10 cellular contexts compared by ENCODE assay signal in the genomic region with DNA sequence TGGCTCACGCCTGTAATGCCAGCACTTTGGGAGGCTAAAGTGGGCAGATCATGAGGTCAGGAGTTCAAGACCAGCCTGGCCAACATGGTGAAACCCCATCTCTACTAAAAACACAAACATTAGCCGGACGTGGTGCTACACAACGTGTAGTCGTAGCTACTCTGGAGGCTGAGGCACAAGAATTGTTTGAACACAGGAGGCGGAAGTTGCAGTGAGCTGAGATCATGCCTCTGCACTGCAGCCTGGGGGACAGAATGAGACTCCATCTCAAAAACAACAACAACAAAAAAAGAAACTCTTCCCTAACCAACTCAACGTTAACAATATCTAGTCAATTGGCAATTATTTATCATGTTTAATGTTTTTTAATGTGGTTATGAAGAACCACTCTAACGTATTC.
DNase-seq lines count a peak whose midpoint lies in the region; ATAC-seq, FAIRE-seq and TF ChIP-seq lines count a peak whose summit lies in the region.
"Had no signal": no experiment of that assay in that cellular context is flagged by ENCODE, and none has a peak within 500 bp of the region (broad histone marks: within the 10 kb centered on the region; RNA-seq: fewer than 3 reads in every experiment).

No MANE protein-coding gene starts in this region.

- H3K27ac ChIP-seq in PC-9 (peak overlapping the region; percentile 58), skeletal muscle tissue (ENCODE audit: low read depth, low read length) (peak overlapping the region; percentile 74)

- H3K79me2 ChIP-seq in PC-9 (ENCODE audit: low read depth) = peaks cover 73% of the 10 kb centered on the region

- FAIRE-seq in HTR-8/SVneo (lab: Jason Lieb, UNC) = no peak

- POLR2A ChIA-PET in PC-9 (lab: Charles Lee; ENCODE audit: unreplicated experiment) = no interaction called here

- intact Hi-C loops in PC-9 (cut with micrococcal nuclease; ENCODE audit: unreplicated experiment) = loop anchor here (5.0 kb wide), 3 partner anchors 33 to 157 kb away; partner anchors contain the start of gene EPS8

- DNase-seq in PC-9 (no peak), dermis blood vessel endothelial cell (peak; percentile 50), HTR-8/SVneo (ENCODE audit: insufficient read length, low spot score) (no peak), amniotic stem cell (lab: John Stamatoyannopoulos, UW) (no peak), ureter (ENCODE audit: low spot score) (no peak)
- DNase-seq in stimulated activated CD4-positive, alpha-beta T cell treated with anti-CD3 and anti-CD28 coated beads, Interleukin-4, amount 100 ng/mL, for 24 hours = no peak
- DNase-seq: activated CD4-positive, alpha-beta T cell treated with anti-CD3 and anti-CD28 coated beads, Interleukin-2, amount 50 U/mL, for 1 hour; NCI-H1694 treated with DMSO at 0.1 percent for 48 hours had no signal

- H4K20me1 ChIP-seq in PC-9 (ENCODE audit: insufficient read depth) = no peaks in the 10 kb centered on the region

- H3K4me1 ChIP-seq in PC-9 (replicated peaks; ENCODE audit: insufficient read depth) (peaks cover 27% of the 10 kb centered on the region), skeletal muscle tissue (ENCODE audit: control insufficient read depth in 3 of 3, insufficient read depth in 3 of 3, low read length in 3 of 3) (peaks cover 5 to 14% (median 9%) of the 10 kb centered on the region in 3 donors)

- peaks cover 17% of the 10 kb centered on the region for H3F3A ChIP-seq in PC-9 (ENCODE audit: insufficient read depth, low read depth)

- no peak for TF ChIP-seq CTCF in PC-9 (conservative IDR thresholded peaks at IDR 0.05)

- H3K27me3 ChIP-seq in PC-9 (ENCODE audit: insufficient read depth, low read depth) = no peaks in the 10 kb centered on the region
- no peaks in the 10 kb centered on the region for H3K27me3 ChIP-seq in skeletal muscle tissue (ENCODE audit: control insufficient read depth in 3 of 3, insufficient read depth in 3 of 3, low read length in 3 of 3)

- H3K4me2 ChIP-seq in PC-9 = peak overlapping the region; percentile 13

- no peak overlapping the region for H3K9ac ChIP-seq in skeletal muscle tissue (ENCODE audit: low read depth in 1 of 3, low read length in 3 of 3)

- H3K4me3 ChIP-seq in PC-9 (no peak overlapping the region), skeletal muscle tissue (ENCODE audit: low read length in 3 of 3) (no peak overlapping the region)

- H2AFZ ChIP-seq in PC-9 = no peak overlapping the region

- H3K9me3 ChIP-seq in PC-9 (ENCODE audit: insufficient read depth, low read depth) (0 out of 2 replicates have a peak, but pooled peaks cover 8% of the 10 kb centered on the region), skeletal muscle tissue (ENCODE audit: control insufficient read depth in 3 of 3, low read length in 3 of 3) (no peaks in the 10 kb centered on the region)

- TSS peak; percentile 63 for BruUV-seq in PC-9 (replicated peaks; lab: Mats Ljungman, UMichigan)

- no peaks in the 10 kb centered on the region for H3K9me2 ChIP-seq in PC-9 (ENCODE audit: insufficient read depth)

- ATAC-seq in GM18511 (IDR thresholded peaks at IDR 0.05; ENCODE audit: unreplicated experiment) = peak; percentile 4

- H3K36me3 ChIP-seq in PC-9 (ENCODE audit: low read depth) (peaks cover 4% of the 10 kb centered on the region; the same call in 1 of the 2 replicates), skeletal muscle tissue (ENCODE audit: control insufficient read depth in 3 of 3, insufficient read depth in 3 of 3, low read length in 3 of 3) (no peaks in the 10 kb centered on the region)

- CTCF ChIA-PET in PC-9 (lab: Charles Lee) = no interaction called here
